Comparison of ENCODE assay signal across 10 cellular contexts in genomic region chrX:110512341-110512740, GRCh38.
"Had no signal": no experiment of that assay in that cellular context is flagged by ENCODE, and none has a peak within 500 bp of the region (broad histone marks: within the 10 kb centered on the region; RNA-seq: fewer than 3 reads in every experiment).

No MANE protein-coding gene starts in this region.

- H3K9me3 Mint-ChIP-seq: HFFc6 had no signal

- H2AFZ ChIP-seq: GM23248 had no signal

- H3K27ac Mint-ChIP-seq: H9, HFFc6 had no signal

- H3K4me3 Mint-ChIP-seq: H9, HFFc6 had no signal

- FAIRE-seq: H1, H54 had no signal

- H3K9ac ChIP-seq: GM23248 had no signal

- H3K36me3 ChIP-seq: HAP-1 had no signal

- H3K27ac ChIP-seq: GM23248 had no signal

- DNase-seq: GM23248, GOT3, H7, H9, HCEC 1CT, HFFc6 had no signal

- ATAC-seq: HCT116 had no signal

- H3K4me3 ChIP-seq: GM23248, HAP-1 had no signal

- H3K9me3 ChIP-seq: HAP-1 had no signal
